Comparison of ENCODE assay signal across 1 cellular context in genomic region chr2:39124000-39124769, GRCh38.
A peak's percentile ranks its signal among the peaks of the same experiment; 100 is the strongest.
TF ChIP-seq lines count a peak whose summit lies in the region.

No MANE protein-coding gene starts in this region.

TF ChIP-seq in HepG2, 621 proteins besides CTCF, POLR2A, EP300 and RAD21 (continued from another document and continues in another):
- TF ChIP-seq ZNF609 (CRISPR knock-in tag; IDR thresholded peaks at IDR 0.05; ENCODE audit: borderline replicate concordance) (peak; percentile 91), ELF3 (CRISPR knock-in tag; IDR thresholded peaks at IDR 0.05) (peak; percentile 88), ZNF687 (CRISPR knock-in tag; IDR thresholded peaks at IDR 0.05) (peak; percentile 99), ZNF543 (CRISPR knock-in tag; IDR thresholded peaks at IDR 0.05) (peak; percentile 89; the same call in 1 of the 2 replicates), NFIB (CRISPR knock-in tag; IDR thresholded peaks at IDR 0.05; ENCODE audit: borderline replicate concordance) (no peak), PTBP1 (IDR thresholded peaks at IDR 0.05; ENCODE audit: low read depth, low read length, poor library complexity, severe bottlenecking) (no peak), ARNTL (CRISPR knock-in tag; IDR thresholded peaks at IDR 0.05) (peak; percentile 92), THAP8 (CRISPR knock-in tag; IDR thresholded peaks at IDR 0.05; ENCODE audit: borderline replicate concordance) (peak; percentile 68; the same call in 1 of the 2 replicates), ZNF710 (CRISPR knock-in tag; IDR thresholded peaks at IDR 0.05; ENCODE audit: borderline replicate concordance) (peak; percentile 79; the same call in 1 of the 2 replicates), ZNF569 (CRISPR knock-in tag; IDR thresholded peaks at IDR 0.05; ENCODE audit: borderline replicate concordance) (peak; percentile 40; the same call in 1 of the 2 replicates), ZNF264 (CRISPR knock-in tag; IDR thresholded peaks at IDR 0.05) (peak; percentile 58), ATF4 (CRISPR knock-in tag; IDR thresholded peaks at IDR 0.05) (peak in 1 of 2 experiments; percentile 76; a peak in 2 of 4 replicates), SAP130 (CRISPR knock-in tag; IDR thresholded peaks at IDR 0.05; ENCODE audit: low read depth) (peak; percentile 94), SALL1 (CRISPR knock-in tag; IDR thresholded peaks at IDR 0.05) (peak; percentile 98), ZNF761 (CRISPR knock-in tag; conservative IDR thresholded peaks at IDR 0.05) (peak; percentile 91), ZNF282 (IDR thresholded peaks at IDR 0.05; ENCODE audit: partially characterized antibody) (no peak), ZBTB10 (CRISPR knock-in tag; IDR thresholded peaks at IDR 0.05; ENCODE audit: borderline replicate concordance) (no peak; the same call in 1 of the 2 replicates), PRMT3 (CRISPR knock-in tag; IDR thresholded peaks at IDR 0.05; ENCODE audit: borderline replicate concordance, low read depth) (no peak), SRF (IDR thresholded peaks at IDR 0.05; ENCODE audit: low read depth, low read length) (peak; percentile 98), ZNF552 (CRISPR knock-in tag; IDR thresholded peaks at IDR 0.05; ENCODE audit: borderline replicate concordance) (peak; percentile 63), SPEN (CRISPR knock-in tag; IDR thresholded peaks at IDR 0.05; ENCODE audit: low read depth) (peak; percentile 99), CEBPB (IDR thresholded peaks at IDR 0.05; ENCODE audit: borderline replicate concordance, low read depth, low read length) (peak; percentile 84), MEIS1 (CRISPR knock-in tag; IDR thresholded peaks at IDR 0.05; ENCODE audit: borderline replicate concordance) (no peak; the same call in 1 of the 2 replicates), ZNF33B (CRISPR knock-in tag; IDR thresholded peaks at IDR 0.05) (peak; percentile 74), ZNF614 (CRISPR knock-in tag; IDR thresholded peaks at IDR 0.05; ENCODE audit: borderline replicate concordance) (peak; percentile 83), ZNF720 (CRISPR knock-in tag; IDR thresholded peaks at IDR 0.05) (no peak), HOXA3 (CRISPR knock-in tag; IDR thresholded peaks at IDR 0.05) (peak; percentile 97), CHD4 (IDR thresholded peaks at IDR 0.05; ENCODE audit: borderline replicate concordance, low read length) (peak; percentile 39; the same call in 1 of the 2 replicates), FOXP4 (CRISPR knock-in tag; IDR thresholded peaks at IDR 0.05) (peak; percentile 82), ZNF260 (CRISPR knock-in tag; IDR thresholded peaks at IDR 0.05; ENCODE audit: borderline replicate concordance, low read depth) (peak; percentile 82; the same call in 1 of the 2 replicates), TAF1 (CRISPR knock-in tag; IDR thresholded peaks at IDR 0.05) (peak; percentile 89), HNRNPUL1 (IDR thresholded peaks at IDR 0.05; ENCODE audit: low read depth, low read length) (peak; percentile 55; the same call in 1 of the 2 replicates), ZEB1 (IDR thresholded peaks at IDR 0.05; ENCODE audit: insufficient replicate concordance, low read depth) (peak; percentile 4), THAP11 (CRISPR knock-in tag; IDR thresholded peaks at IDR 0.05) (peak; percentile 96), NFRKB (IDR thresholded peaks at IDR 0.05) (no peak), ZBTB33 (CRISPR knock-in tag; IDR thresholded peaks at IDR 0.05) (peak; percentile 74), HBP1 (CRISPR knock-in tag; IDR thresholded peaks at IDR 0.05; ENCODE audit: low read depth) (no peak; the same call in none of the 2 replicates), RNF2 (conservative IDR thresholded peaks at IDR 0.05; ENCODE audit: low read depth) (no peak; the same call in 1 of the 2 replicates)
